In genomic region chr2:45610281-45611019, GRCh38 we compare ENCODE assay signal across 7 cellular contexts. TPM values are rescaled to one million over a fixed set of nuclear protein-coding genes. Genes with fewer than 3 reads are reported as not detected.
DNase-seq lines count a peak whose midpoint lies in the region; ATAC-seq and TF ChIP-seq lines count a peak whose summit lies in the region.

No MANE protein-coding gene starts in this region.

- no peaks in the 10 kb centered on the region for H3K27me3 ChIP-seq in sigmoid colon

- intact Hi-C loops in sigmoid colon (cut with DNase I) = no loop called here

- peak; percentile 38 for ATAC-seq in HG02870 (IDR thresholded peaks at IDR 0.05; ENCODE audit: unreplicated experiment)

- TF ChIP-seq POLR2A in sigmoid colon (IDR thresholded peaks at IDR 0.05) = no peak

- H3K27ac ChIP-seq in sigmoid colon = peak overlapping the region; percentile 83 to 96 (median 90)

- no peaks in the 10 kb centered on the region for H3K36me3 ChIP-seq in sigmoid colon

- DNase-seq in GM13976 (ENCODE audit: low spot score) (peak; percentile 36), NCI-H1417 (lab: John Stamatoyannopoulos, UW) (peak; percentile 72 to 86 (median 78)), T-helper 22 cell (ENCODE audit: low read depth) (peak; percentile 18), astrocyte of the spinal cord (ENCODE audit: low read depth, low spot score) (peak; percentile 69), iPS DF 4.7 (ENCODE audit: extremely low read depth, low spot score) (peak; percentile 51), sigmoid colon (peak; percentile 70)

- no peaks in the 10 kb centered on the region for H3K9me3 ChIP-seq in sigmoid colon

- WGBS in sigmoid colon, 2 donors = 1% methylated on average over 23 of the region's 23 CpGs

- H3K4me1 ChIP-seq in sigmoid colon = peaks cover 0 to 14% (median 10%) of the 10 kb centered on the region in 4 donors

- TF ChIP-seq EP300 in sigmoid colon (IDR thresholded peaks at IDR 0.05) = no peak

- TF ChIP-seq CTCF in GM13976 (IDR thresholded peaks at IDR 0.05; ENCODE audit: borderline replicate concordance, control extremely low read depth, extremely low read depth, insufficient read depth, missing control alignments) (peak; percentile 44), astrocyte of the spinal cord (IDR thresholded peaks at IDR 0.05; ENCODE audit: low read depth, low read length) (peak; percentile 52), sigmoid colon (IDR thresholded peaks at IDR 0.05) (peak in 2 of 4 experiments; percentile 8 to 24)

- in situ Hi-C loops in GM13976 (cut with MboI; ENCODE audit: low sequenced_read_pairs, unreplicated experiment) = no loop called here
- in situ Hi-C loops in astrocyte of the spinal cord (cut with HindIII; ENCODE audit: low sequenced_read_pairs) = no loop called here

- H3K4me3 ChIP-seq in astrocyte of the spinal cord (ENCODE audit: low read depth, low read length) = peak overlapping the region; percentile 75
- H3K4me3 ChIP-seq in sigmoid colon = peak overlapping the region; percentile 61 to 82 (median 75)

RNA-seq across cellular contexts. Expression of gene SRBD1, which starts 0.6 kb away (rescaled TPM):
- 10 to 100 TPM; 13.3 to 31.4 (median 17.6) TPM for total RNA-seq in sigmoid colon
- 10 to 100 TPM in 1 of 3 donors, 1 to 10 TPM in 2; 9.0 to 16.0 (median 9.8) TPM for polyA plus RNA-seq in sigmoid colon

RNA-seq across cellular contexts. Expression of gene PRKCE, which starts 41.0 kb away (rescaled TPM):
- total RNA-seq in sigmoid colon = 10 to 100 TPM; 15.8 to 21.9 (median 19.2) TPM
- polyA plus RNA-seq in sigmoid colon = 1 to 10 TPM; 3.0 to 7.7 (median 3.5) TPM

Comparison
In these comparisons a context has a peak if more than half of its experiments do, and no peak if none do; other contexts are left out.
1. Peak in every context shown above with its lines: DNase-seq, ATAC-seq, H3K4me3 ChIP-seq and H3K27ac ChIP-seq.
2. DNase-seq: peak in every context shown above with its lines; median percentile 78 in NCI-H1417; 70 in sigmoid colon; 69 in astrocyte of the spinal cord; 51 in iPS DF 4.7; 36 in GM13976; 18 in T-helper 22 cell.